31 cellular contexts compared by ENCODE assay signal in genomic region chr1:242086093-242086492, GRCh38.
"Had no signal": no experiment of that assay in that cellular context is flagged by ENCODE, and none has a peak within 500 bp of the region (broad histone marks: within the 10 kb centered on the region; RNA-seq: fewer than 3 reads in every experiment).

No MANE protein-coding gene starts in this region.

- H3K4me3 Mint-ChIP-seq: activated CD4-positive, alpha-beta memory T cell treated with anti-CD3 and anti-CD28 coated beads for 36 hours; activated CD4-positive, alpha-beta T cell treated with anti-CD3 and anti-CD28 coated beads, Interleukin-2, amount 10 ng/mL, durations not matched to agents 24 days and 14 days; activated naive CD4-positive, alpha-beta T cell treated with anti-CD3 and anti-CD28 coated beads, Interleukin-2, amount 10 ng/mL, durations not matched to agents 7 days and 5 days; activated naive CD8-positive, alpha-beta T cell treated with anti-CD3 and anti-CD28 coated beads, Interleukin-2, amount 10 ng/mL, durations not matched to agents 7 days and 5 days; activated T-cell treated with anti-CD3 and anti-CD28 coated beads, Interleukin-2, amount 50 U/mL, for 24 hours; nephron; type B pancreatic cell had no signal

- H3K9me3 Mint-ChIP-seq: activated CD4-positive, alpha-beta memory T cell treated with anti-CD3 and anti-CD28 coated beads for 36 hours; activated CD4-positive, alpha-beta T cell treated with anti-CD3 and anti-CD28 coated beads, Interleukin-2, amount 10 ng/mL, durations not matched to agents 24 days and 14 days; activated naive CD4-positive, alpha-beta T cell treated with anti-CD3 and anti-CD28 coated beads, Interleukin-2, amount 10 ng/mL, durations not matched to agents 7 days and 5 days; activated naive CD8-positive, alpha-beta T cell treated with anti-CD3 and anti-CD28 coated beads, Interleukin-2, amount 10 ng/mL, durations not matched to agents 7 days and 5 days; activated T-cell treated with anti-CD3 and anti-CD28 coated beads, Interleukin-2, amount 50 U/mL, for 24 hours; nephron; type B pancreatic cell had no signal

- H3K4me3 ChIP-seq: coronary artery, dorsolateral prefrontal cortex, left lung, lower lobe of right lung, pancreas, prostate gland, skin epidermis, thoracic aorta, vagina had no signal

- H3K27ac Mint-ChIP-seq: activated CD4-positive, alpha-beta memory T cell treated with anti-CD3 and anti-CD28 coated beads for 36 hours; activated CD4-positive, alpha-beta T cell treated with anti-CD3 and anti-CD28 coated beads, Interleukin-2, amount 10 ng/mL, durations not matched to agents 24 days and 14 days; activated naive CD4-positive, alpha-beta T cell treated with anti-CD3 and anti-CD28 coated beads, Interleukin-2, amount 10 ng/mL, durations not matched to agents 7 days and 5 days; activated naive CD8-positive, alpha-beta T cell treated with anti-CD3 and anti-CD28 coated beads, Interleukin-2, amount 10 ng/mL, durations not matched to agents 7 days and 5 days; activated T-cell treated with anti-CD3 and anti-CD28 coated beads, Interleukin-2, amount 50 U/mL, for 24 hours; nephron; type B pancreatic cell had no signal

- H3K4me1 Mint-ChIP-seq: activated CD4-positive, alpha-beta T cell treated with anti-CD3 and anti-CD28 coated beads, Interleukin-2, amount 10 ng/mL, durations not matched to agents 24 days and 14 days; activated naive CD4-positive, alpha-beta T cell treated with anti-CD3 and anti-CD28 coated beads, Interleukin-2, amount 10 ng/mL, durations not matched to agents 7 days and 5 days; activated naive CD8-positive, alpha-beta T cell treated with anti-CD3 and anti-CD28 coated beads, Interleukin-2, amount 10 ng/mL, durations not matched to agents 7 days and 5 days had no signal

- H3K9me3 ChIP-seq: left lung, lower lobe of right lung, pancreas, prostate gland, thoracic aorta, vagina had no signal

- H3K27me3 ChIP-seq: brain microvascular endothelial cell, left lung, pancreas, vagina had no signal

- H3K36me3 ChIP-seq: brain microvascular endothelial cell, left lung, lower lobe of right lung, pancreas, prostate gland, thoracic aorta, vagina had no signal

- H3K36me3 Mint-ChIP-seq: activated CD4-positive, alpha-beta memory T cell treated with anti-CD3 and anti-CD28 coated beads for 36 hours; activated naive CD4-positive, alpha-beta T cell treated with anti-CD3 and anti-CD28 coated beads, Interleukin-2, amount 10 ng/mL, durations not matched to agents 7 days and 5 days; activated naive CD8-positive, alpha-beta T cell treated with anti-CD3 and anti-CD28 coated beads, Interleukin-2, amount 10 ng/mL, durations not matched to agents 7 days and 5 days; type B pancreatic cell had no signal

- H3K4me1 ChIP-seq: left lung, lower lobe of right lung, pancreas, prostate gland, vagina had no signal

- ATAC-seq: activated CD4-positive, CD25-positive, alpha-beta regulatory T cell treated with anti-CD3 and anti-CD28 coated beads, Interleukin-2, amount 50 U/mL, for 24 hours; lower lobe of right lung; pancreas; sciatic nerve; stimulated activated naive CD8-positive, alpha-beta T cell treated with anti-CD3 and anti-CD28 coated beads, Interleukin-15, Interleukin-2, amounts not matched to agents 100 U/mL and 50 U/mL, for 24 hours had no signal

- H3K27ac ChIP-seq: brain microvascular endothelial cell, coronary artery, dorsolateral prefrontal cortex, left lung, lower lobe of right lung, pancreas, prostate gland, thoracic aorta, vagina, VCaP had no signal

- H3K27me3 Mint-ChIP-seq: activated CD4-positive, alpha-beta T cell treated with anti-CD3 and anti-CD28 coated beads, Interleukin-2, amount 10 ng/mL, durations not matched to agents 24 days and 14 days; activated naive CD4-positive, alpha-beta T cell treated with anti-CD3 and anti-CD28 coated beads, Interleukin-2, amount 10 ng/mL, durations not matched to agents 7 days and 5 days; activated naive CD8-positive, alpha-beta T cell treated with anti-CD3 and anti-CD28 coated beads, Interleukin-2, amount 10 ng/mL, durations not matched to agents 7 days and 5 days; type B pancreatic cell had no signal

- DNase-seq: activated CD4-positive, alpha-beta memory T cell treated with anti-CD3 and anti-CD28 coated beads for 36 hours; activated CD4-positive, alpha-beta T cell treated with anti-CD3 and anti-CD28 coated beads, Interleukin-2, amount 10 ng/mL, durations not matched to agents 24 days and 14 days; activated CD8-positive, alpha-beta memory T cell treated with anti-CD3 and anti-CD28 coated beads, Interleukin-2, amount 50 U/mL, for 48 hours; activated gamma-delta T cell; activated naive CD4-positive, alpha-beta T cell treated with anti-CD3 and anti-CD28 coated beads, Interleukin-2, amount 10 ng/mL, durations not matched to agents 7 days and 5 days; activated naive CD8-positive, alpha-beta T cell treated with anti-CD3 and anti-CD28 coated beads, Interleukin-2, amount 10 ng/mL, durations not matched to agents 7 days and 5 days; activated T-cell treated with anti-CD3 and anti-CD28 coated beads, Interleukin-2, amount 50 U/mL, for 24 hours; amniotic stem cell; brain microvascular endothelial cell; dorsolateral prefrontal cortex; effector memory CD4-positive, alpha-beta T cell; glutamatergic neuron; left lung; lower lobe of right lung; mesenchymal stem cell; nucleus accumbens; pancreas; retina; stimulated activated CD4-positive, alpha-beta T cell treated with anti-CD3 and anti-CD28 coated beads, Interleukin-12 subunit alpha, Interleukin-12 subunit beta, amount 100 ng/mL, for 4 hours; stimulated activated CD4-positive, alpha-beta T cell treated with anti-CD3 and anti-CD28 coated beads, Interleukin-4, amount 100 ng/mL, for 1 hour; stimulated activated naive CD8-positive, alpha-beta T cell treated with anti-CD3 and anti-CD28 coated beads, Interleukin-15, Interleukin-2, amounts not matched to agents 100 U/mL and 50 U/mL, for 24 hours had no signal
